In the genomic region with DNA sequence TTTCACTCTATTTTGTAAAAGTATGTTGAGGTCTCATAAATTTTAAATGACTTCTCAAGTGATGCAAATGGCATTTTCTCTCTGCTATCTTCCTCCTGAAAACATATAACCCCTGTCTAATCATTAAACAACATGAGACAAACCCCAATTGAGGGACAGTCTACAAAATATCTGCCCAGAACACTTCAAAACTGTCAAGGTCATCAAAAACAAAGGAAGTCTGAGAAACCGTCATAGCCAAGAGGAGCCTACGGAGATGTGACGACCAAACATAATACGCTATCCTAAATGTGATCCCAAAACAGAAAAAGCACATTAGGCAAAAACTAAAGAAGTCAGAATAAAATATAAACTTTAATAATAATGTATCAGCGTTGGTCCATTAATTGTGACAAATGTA, we compare ENCODE assay signal across 35 cellular contexts.
"Had no signal": no experiment of that assay in that cellular context is flagged by ENCODE, and none has a peak within 500 bp of the region (broad histone marks: within the 10 kb centered on the region; RNA-seq: fewer than 3 reads in every experiment).

No MANE protein-coding gene starts in this region.

- DNase-seq: Kasumi-1, MG63, MM.1S, MV-4-11, NCI-H1048, NCI-H1092, NCI-H1092 treated with DMSO at 0.1 percent for 48 hours, NCI-H1105, NCI-H1105 treated with DMSO at 0.1 percent for 48 hours, NCI-H1417, NCI-H1417 treated with DMSO at 0.1 percent for 48 hours, NCI-H1436, NCI-H1436 treated with DMSO at 0.1 percent for 48 hours, NCI-H146, NCI-H1694, NCI-H1694 treated with DMSO at 0.1 percent for 48 hours, NCI-H187, NCI-H187 treated with DMSO at 0.1 percent for 48 hours, NCI-H1930, NCI-H2029, NCI-H2029 treated with DMSO at 0.1 percent for 48 hours, NCI-H2081, NCI-H2081 treated with DMSO at 0.1 percent for 48 hours, NCI-H2107, NCI-H2171, NCI-H2171 treated with DMSO at 0.1 percent for 48 hours, NCI-H2227 treated with DMSO at 0.1 percent for 48 hours, NCI-H226, NCI-H345, NCI-H446, NCI-H446 treated with DMSO at 0.1 percent for 48 hours, NCI-H510A, NCI-H510A treated with DMSO at 0.1 percent for 48 hours, NCI-H524, NCI-H524 treated with DMSO at 0.1 percent for 48 hours had no signal

- H3K36me3 ChIP-seq: MG63 had no signal

- H3K4me3 ChIP-seq: MG63 had no signal

- H3K27me3 ChIP-seq: MG63 had no signal

- H3K9me3 ChIP-seq: MG63 had no signal
